In the genomic region with DNA sequence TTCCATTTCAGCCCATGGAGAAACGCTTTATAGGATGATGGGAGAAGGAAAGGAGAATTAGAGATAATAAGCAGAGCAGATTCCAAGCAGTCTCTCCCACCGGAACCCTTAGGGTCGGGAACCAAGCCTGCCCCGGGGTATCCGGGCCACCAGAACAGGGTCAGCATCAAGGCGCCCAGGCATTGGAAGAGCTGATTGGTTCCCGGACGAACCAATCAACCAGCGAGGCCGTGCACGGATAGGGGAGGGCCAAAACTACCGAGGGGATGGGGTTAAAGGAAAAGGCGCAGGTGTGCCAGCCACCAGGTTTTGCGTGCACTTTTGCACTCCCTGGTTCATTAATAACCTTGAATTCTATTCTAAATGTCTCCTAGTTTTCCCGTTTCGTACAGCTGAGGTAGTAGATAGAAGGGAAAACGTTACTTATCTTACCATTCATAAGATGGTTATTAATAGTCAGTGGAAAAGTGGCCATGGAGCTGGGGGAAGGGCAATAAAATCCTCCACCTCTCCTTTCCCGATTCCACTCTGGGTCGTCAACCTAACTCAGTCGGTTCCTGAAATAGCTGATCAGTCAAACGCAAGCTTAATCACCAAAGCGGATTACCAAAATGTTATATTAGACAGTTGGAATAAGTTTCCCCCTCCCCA, we compare ENCODE assay signal across 9 cellular contexts. TPM values are rescaled to one million over a fixed set of nuclear protein-coding genes. Genes with fewer than 3 reads are reported as not detected.
A peak's percentile ranks its signal among the peaks of the same experiment; 100 is the strongest.
DNase-seq lines count a peak whose midpoint lies in the region; ATAC-seq, FAIRE-seq and TF ChIP-seq lines count a peak whose summit lies in the region.
"Had no signal": no experiment of that assay in that cellular context is flagged by ENCODE, and none has a peak within 500 bp of the region (broad histone marks: within the 10 kb centered on the region; RNA-seq: fewer than 3 reads in every experiment).

No MANE protein-coding gene starts in this region.

- intact Hi-C loops in GM12878 (cut with micrococcal nuclease; ENCODE audit: unreplicated experiment), result no loop called here
- intact Hi-C loops in sigmoid colon (cut with DNase I), result no loop called here

- TF ChIP-seq CTCF in GM12878 (IDR thresholded peaks at IDR 0.05 in 2 of 3, conservative IDR thresholded peaks at IDR 0.05 in 1 of 3; ENCODE audit: control insufficient read depth in 2 of 3, extremely low read depth in 1 of 3, insufficient read depth in 1 of 3, low read depth in 3 of 3, low read length in 3 of 3) (no peak), sigmoid colon (IDR thresholded peaks at IDR 0.05) (no peak)

- SMC1A ChIA-PET in GM12878 (lab: Charles Lee; ENCODE audit: uncharacterized antibody, unreplicated experiment), result interaction anchor here (1.1 kb wide), 1 partner anchor 11 kb away, joined by 3 read pairs; no protein-coding TSS in a partner anchor

- H3K36me3 ChIP-seq in GM12878 (ENCODE audit: control insufficient read depth in 2 of 2, insufficient read depth in 2 of 2, low read length in 1 of 2), result no peaks in the 10 kb centered on the region
- H3K36me3 ChIP-seq in iPS-20b (ENCODE audit: insufficient read depth, low read depth, low read length), result no peaks in the 10 kb centered on the region
- H3K36me3 ChIP-seq in sigmoid colon, result no peaks in the 10 kb centered on the region

- no peaks in the 10 kb centered on the region for H3K79me2 ChIP-seq in GM12878 (ENCODE audit: control insufficient read depth, insufficient read depth, low read length)

- H3K9me3 ChIP-seq in GM12878 (replicated peaks; ENCODE audit: control insufficient read depth, insufficient read depth, low read length) (no peaks in the 10 kb centered on the region), iPS-20b (ENCODE audit: insufficient read depth, low read depth, low read length) (no peaks in the 10 kb centered on the region), sigmoid colon (no peaks in the 10 kb centered on the region)

- TF ChIP-seq POLR2A in GM12878 (IDR thresholded peaks at IDR 0.05; ENCODE audit: low read depth, low read length), result no peak
- no peak for TF ChIP-seq POLR2A in sigmoid colon (IDR thresholded peaks at IDR 0.05)

- H3K27ac ChIP-seq in GM12878 (ENCODE audit: control insufficient read depth, insufficient read depth) (no peak overlapping the region), iPS-20b (ENCODE audit: low read length) (no peak overlapping the region), sigmoid colon (no peak overlapping the region)

- H4K20me1 ChIP-seq in GM12878 (ENCODE audit: control insufficient read depth, insufficient read depth), result no peaks in the 10 kb centered on the region

- peak overlapping the region; percentile 63; the same call in 1 of the 2 replicates for H3K4me3 ChIP-seq in GM12878
- H3K4me3 ChIP-seq in iPS-20b (ENCODE audit: low read length), result peak overlapping the region; percentile 83
- peak overlapping the region; percentile 37 to 77 (median 66) for H3K4me3 ChIP-seq in sigmoid colon

- POLR2A ChIA-PET in GM12878 (lab: Charles Lee), result no interaction called here

- H3K4me1 ChIP-seq in GM12878 (ENCODE audit: control insufficient read depth, insufficient read depth, low read length), result peaks cover 6% of the 10 kb centered on the region
- H3K4me1 ChIP-seq in iPS-20b (ENCODE audit: insufficient read depth, low read length), result peaks cover 45% of the 10 kb centered on the region
- peaks cover 0 to 24% (median 17%) of the 10 kb centered on the region in 4 donors for H3K4me1 ChIP-seq in sigmoid colon

- RAD21 ChIA-PET in GM12878 (lab: Charles Lee; ENCODE audit: unreplicated experiment), result no interaction called here

- FAIRE-seq in GM12878 (lab: Jason Lieb, UNC), result no peak
- FAIRE-seq: TTC549 had no signal

- no TSS peak for BruUV-seq in GM12878 (replicated peaks; lab: Mats Ljungman, UMichigan)

- peak overlapping the region; percentile 93 for H3K4me2 ChIP-seq in GM12878 (ENCODE audit: control insufficient read depth, insufficient read depth)

- H2AFZ ChIP-seq in GM12878 (ENCODE audit: control insufficient read depth, low read depth, low read length), result peak overlapping the region; percentile 29

- WGBS in GM12878 (ENCODE audit: insufficient coverage, insufficient replicate concordance, low lambda C conversion rate, missing lambda C conversion rate), result under 1% methylated on average over 22 of the region's 22 CpGs
- 1 to 2% methylated on average over 22 of the region's 22 CpGs for WGBS in sigmoid colon, 2 donors

- H3K9ac ChIP-seq in GM12878 (ENCODE audit: control insufficient read depth, insufficient read depth, low read length) (no peak overlapping the region), iPS-20b (ENCODE audit: low read depth, low read length) (peak overlapping the region; percentile 76; the same call in 1 of the 2 replicates)

- TF ChIP-seq EP300 in GM12878 (IDR thresholded peaks at IDR 0.05; ENCODE audit: borderline replicate concordance in 1 of 2, control insufficient read depth in 1 of 2, low read depth in 2 of 2, low read length in 2 of 2), result no peak
- no peak for TF ChIP-seq EP300 in sigmoid colon (IDR thresholded peaks at IDR 0.05)

- ATAC-seq in GM12878, result no peak
- ATAC-seq in GM19452 (IDR thresholded peaks at IDR 0.05; ENCODE audit: unreplicated experiment), result no peak
- ATAC-seq in GM18861 (IDR thresholded peaks at IDR 0.05; ENCODE audit: unreplicated experiment), result no peak
- no peak for ATAC-seq in HG02571 (IDR thresholded peaks at IDR 0.05; ENCODE audit: unreplicated experiment)

- DNase-seq in EH (ENCODE audit: low read depth) (peak; percentile 43), NCI-H146 treated with DMSO at 0.1 percent for 48 hours (lab: John Stamatoyannopoulos, UW; ENCODE audit: unreplicated experiment) (peak; percentile 44), GM12878 (ENCODE audit: low read depth, low spot score) (no peak), sigmoid colon (no peak)

- no peak for TF ChIP-seq RAD21 in GM12878 (IDR thresholded peaks at IDR 0.05; ENCODE audit: insufficient read depth, low read depth, low read length)

- peaks cover 7 to 24% of the 10 kb centered on the region in 2 experiments for H3K27me3 ChIP-seq in GM12878 (replicated peaks in 1 of 2; ENCODE audit: control insufficient read depth in 2 of 2, insufficient read depth in 2 of 2, low read length in 1 of 2)
- peaks cover 9% of the 10 kb centered on the region; the same call in 1 of the 2 replicates for H3K27me3 ChIP-seq in iPS-20b (ENCODE audit: insufficient read depth, low read length)
- peaks cover 0 to 10% (median 8%) of the 10 kb centered on the region in 3 donors for H3K27me3 ChIP-seq in sigmoid colon

- CTCF ChIA-PET in GM12878 (lab: Yijun Ruan, JAX), result interaction anchor here (0.8 kb wide), 1 partner anchor 326 kb away, joined by 3 read pairs; no protein-coding TSS in a partner anchor

- in situ Hi-C loops in GM12878 (cut with MboI), result no loop called here

TF ChIP-seq in GM12878, 131 proteins besides CTCF, POLR2A, EP300 and RAD21:
- no peak for TF ChIP-seq TCF7 (IDR thresholded peaks at IDR 0.05; ENCODE audit: borderline replicate concordance)
- TF ChIP-seq, protein P1, sequence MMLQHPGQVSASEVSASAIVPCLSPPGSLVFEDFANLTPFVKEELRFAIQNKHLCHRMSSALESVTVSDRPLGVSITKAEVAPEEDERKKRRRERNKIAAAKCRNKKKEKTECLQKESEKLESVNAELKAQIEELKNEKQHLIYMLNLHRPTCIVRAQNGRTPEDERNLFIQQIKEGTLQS (IDR thresholded peaks at IDR 0.05; ENCODE audit: borderline replicate concordance, extremely low read depth, low read depth, low read length), result no peak
- peak; percentile 68 for TF ChIP-seq SUZ12 (IDR thresholded peaks at IDR 0.05; ENCODE audit: unreplicated experiment)
- no peak for TF ChIP-seq SPI1 (IDR thresholded peaks at IDR 0.05; ENCODE audit: borderline replicate concordance, insufficient read depth, low read depth, low read length)
- TF ChIP-seq EZH2 (IDR thresholded peaks at IDR 0.05; ENCODE audit: borderline replicate concordance, control insufficient read depth, low read depth, low read length), result 0 out of 2 replicates have a peak, but pooled peaks have one; percentile 52

RNA-seq across cellular contexts. Expression of gene PPM1H, which starts 1.6 kb away (rescaled TPM):
- 0.23 and 1.3 TPM in 2 replicates for total RNA-seq in GM12878 (2013; cell fraction: nucleolus; rRNA removed)
- total RNA-seq in GM12878 (2014; rRNA removed) (0.51 and 0.54 TPM in 2 replicates), GM12878 (2014; rRNA removed; fragmentation: Illumina TruSeq; extraction: Trizol) (0.37 and 0.67 TPM in 2 replicates), GM12878 (2021) (0.45 and 0.56 TPM in 2 replicates), sigmoid colon (1 to 10 TPM; 1.5 to 4.3 (median 3.1) TPM)
- polyA plus RNA-seq in GM12878 (2011; ENCODE audit: low read depth), result 0.22 TPM
- polyA plus RNA-seq in GM12878 (2011; rRNA removed) (0.14 and 0.23 TPM in 2 replicates), GM12878 (2014; fragmentation: Illumina TruSeq; extraction: Trizol) (0.50 and 0.74 TPM in 2 replicates), GM12878 (2014; fragmentation: Nextera tagmentation; extraction: Ambion mirVana) (under 1 TPM; 0.11 to 0.27 TPM), GM12878 (2014; rRNA removed) (0.42 and 0.49 TPM in 2 replicates), GM12878 (2016; fragmentation: Nextera tagmentation; extraction: Ambion mirVana) (under 1 TPM; 0.19 to 0.83 TPM), sigmoid colon (1 to 10 TPM in 2 of 3 donors, under 1 TPM in 1; 0.92 to 3.1 (median 1.2) TPM)
- polyA plus RNA-seq in GM12878 (2011; cell fraction: cytosol; rRNA removed), result 0.12 and 0.15 TPM in 2 replicates
- polyA plus RNA-seq in GM12878 (2011; cell fraction: nucleus; rRNA removed), result 0.13 and 0.16 TPM in 2 replicates
- 0.27 and 0.39 TPM in 2 replicates for polyA plus RNA-seq in GM12878 (2012)
- 0.22 and 0.26 TPM in 2 replicates for polyA minus RNA-seq in GM12878 (2011; rRNA and poly(A)+ RNA removed)
- not detected in 2 replicates for polyA minus RNA-seq in GM12878 (2011; cell fraction: cytosol; rRNA and poly(A)+ RNA removed)
- polyA minus RNA-seq in GM12878 (2011; cell fraction: nucleus; rRNA and poly(A)+ RNA removed), result 0.10 and 0.12 TPM in 2 replicates

Comparison
In these comparisons a context has a peak if more than half of its experiments do, and no peak if none do; other contexts are left out.
1. DNase-seq: peak in EH (single experiment) and NCI-H146 treated with DMSO at 0.1 percent for 48 hours (single experiment); none in GM12878 (single experiment) and sigmoid colon (single experiment).
2. Peak in every context shown above with its lines, with median percentiles within 50 percentile points of each other: H3K4me3 ChIP-seq.